Comparison of ENCODE assay signal across 18 cellular contexts in genomic region chr19:55382013-55382412, GRCh38. TPM values are rescaled to one million over a fixed set of nuclear protein-coding genes. Genes with fewer than 3 reads are reported as not detected.
A peak's percentile ranks its signal among the peaks of the same experiment; 100 is the strongest.
DNase-seq lines count a peak whose midpoint lies in the region; ATAC-seq, FAIRE-seq and TF ChIP-seq lines count a peak whose summit lies in the region.
"Had no signal": no experiment of that assay in that cellular context is flagged by ENCODE, and none has a peak within 500 bp of the region (broad histone marks: within the 10 kb centered on the region; RNA-seq: fewer than 3 reads in every experiment).

No MANE protein-coding gene starts in this region.

- intact Hi-C loops in K562 (cut with micrococcal nuclease), result no loop called here
- intact Hi-C loops in spleen (cut with DNase I; ENCODE audit: low total_unique reads), result no loop called here

- H3K4me1 Mint-ChIP-seq in activated T-cell treated with anti-CD3 and anti-CD28 coated beads, Interleukin-2, amount 50 U/mL, for 24 hours (ENCODE audit: low read depth), result peaks cover 28% of the 10 kb centered on the region
- peaks cover 15% of the 10 kb centered on the region for H3K4me1 Mint-ChIP-seq in progenitor cell of endocrine pancreas (ENCODE audit: low read depth)

- H3K9me3 Mint-ChIP-seq in activated T-cell treated with anti-CD3 and anti-CD28 coated beads, Interleukin-2, amount 50 U/mL, for 24 hours, result no peaks in the 10 kb centered on the region
- no peaks in the 10 kb centered on the region for H3K9me3 Mint-ChIP-seq in progenitor cell of endocrine pancreas (ENCODE audit: low read depth)

- H3K27ac Mint-ChIP-seq in activated T-cell treated with anti-CD3 and anti-CD28 coated beads, Interleukin-2, amount 50 U/mL, for 24 hours, result no peak overlapping the region
- H3K27ac Mint-ChIP-seq in progenitor cell of endocrine pancreas, result no peak overlapping the region

- in situ Hi-C loops in K562 (cut with MboI), result no loop called here

- DNase-seq in activated T-cell treated with anti-CD3 and anti-CD28 coated beads, Interleukin-2, amount 50 U/mL, for 24 hours, result no peak
- no peak for DNase-seq in activated T-cell treated with anti-CD3 and anti-CD28 coated beads, Interleukin-2, amount 50 U/mL, for 1 hour
- no peak for DNase-seq in K562 (ENCODE audit: extremely low read depth in 1 of 4, low spot score in 3 of 4)
- DNase-seq in progenitor cell of endocrine pancreas (ENCODE audit: low spot score, unreplicated experiment), result no peak
- no peak for DNase-seq in spleen
- DNase-seq in effector CD4-positive, alpha-beta T cell, result no peak
- no peak for DNase-seq in GM19239 (ENCODE audit: insufficient read length, low spot score)
- DNase-seq: activated CD4-positive, alpha-beta T cell treated with anti-CD3 and anti-CD28 coated beads, Interleukin-2, amount 50 U/mL, for 1 hour; dorsolateral prefrontal cortex; hippocampal formation; mucosa of descending colon; NCI-H1436 treated with DMSO at 0.1 percent for 48 hours had no signal

- H3K27me3 ChIP-seq in OCI-LY3 (ENCODE audit: low read depth, low read length) (no peaks in the 10 kb centered on the region), K562 (ENCODE audit: control insufficient read depth in 2 of 2, insufficient read depth in 2 of 2, low read length in 2 of 2) (no peaks in the 10 kb centered on the region), spleen (replicated peaks in 1 of 7) (peaks cover 0 to 11% (median 6%) of the 10 kb centered on the region in 7 donors)

- no peaks in the 10 kb centered on the region for H3K9me1 ChIP-seq in K562 (ENCODE audit: control insufficient read depth, insufficient read depth, low read length)

- TF ChIP-seq POLR2A in K562 (conservative IDR thresholded peaks at IDR 0.05), result no peak
- no peak for TF ChIP-seq POLR2A in spleen (IDR thresholded peaks at IDR 0.05)

- no peak for TF ChIP-seq CTCF in OCI-LY3 (IDR thresholded peaks at IDR 0.05; ENCODE audit: low read depth, low read length)
- TF ChIP-seq CTCF in K562 (IDR thresholded peaks at IDR 0.05 in 2 of 3, conservative IDR thresholded peaks at IDR 0.05 in 1 of 3; ENCODE audit: insufficient read depth in 2 of 3, low read depth in 1 of 3, low read length in 3 of 3), result no peak
- no peak for TF ChIP-seq CTCF in progenitor cell of endocrine pancreas (IDR thresholded peaks at IDR 0.05; ENCODE audit: unreplicated experiment)
- no peak for TF ChIP-seq CTCF in spleen (IDR thresholded peaks at IDR 0.05 in 8 of 11, conservative IDR thresholded peaks at IDR 0.05 in 3 of 11)

- no peaks in the 10 kb centered on the region for H3K27me3 Mint-ChIP-seq in activated T-cell treated with anti-CD3 and anti-CD28 coated beads, Interleukin-2, amount 50 U/mL, for 24 hours
- H3K27me3 Mint-ChIP-seq in progenitor cell of endocrine pancreas, result peaks cover 20% of the 10 kb centered on the region

- TF ChIP-seq EP300 in K562 (IDR thresholded peaks at IDR 0.05; ENCODE audit: low read length), result no peak

- POLR2A ChIA-PET in K562 (lab: Yijun Ruan, JAX), result interaction anchor here (12.9 kb wide), 1 partner anchor 23 kb away, joined by 195 read pairs; the partner anchor contains the start of gene UBE2S

- TF ChIP-seq RAD21 in K562 (CRISPR knock-in tag; conservative IDR thresholded peaks at IDR 0.05 in 1 of 2, IDR thresholded peaks at IDR 0.05 in 1 of 2), result no peak

- FAIRE-seq in K562 (lab: Jason Lieb, UNC), result no peak
- no peak for FAIRE-seq in GM19239 (lab: Jason Lieb, UNC)
- FAIRE-seq: D721Med had no signal

- H3K79me2 ChIP-seq in OCI-LY3 (ENCODE audit: low read length) (peaks cover 45% of the 10 kb centered on the region), K562 (ENCODE audit: control insufficient read depth, insufficient read depth, low read length) (peaks cover 44% of the 10 kb centered on the region)

- 89% methylated on average over 4 of the region's 5 CpGs for WGBS in K562 (ENCODE audit: insufficient coverage, low coverage, missing lambda C conversion rate)
- whole genome bisulfite sequencing in spleen, 5 donors, result 96 to 99% (median 98%) methylated on average over 5 of the region's 5 CpGs

- H3K4me1 ChIP-seq in OCI-LY3 (ENCODE audit: low read length) (peaks cover 23% of the 10 kb centered on the region), K562 (replicated peaks in 1 of 2; ENCODE audit: control insufficient read depth in 2 of 2, insufficient read depth in 2 of 2, low read length in 2 of 2) (peaks cover 18 to 45% of the 10 kb centered on the region in 2 experiments), spleen (peaks cover 18 to 34% (median 27%) of the 10 kb centered on the region in 6 donors)

- H3K9me3 ChIP-seq in OCI-LY3 (ENCODE audit: insufficient read depth, low read length) (no peaks in the 10 kb centered on the region), K562 (replicated peaks; ENCODE audit: control insufficient read depth, insufficient read depth, low read depth, low read length) (no peaks in the 10 kb centered on the region; the same call in 1 of the 2 replicates), spleen (no peaks in the 10 kb centered on the region)
- H3K9me3 ChIP-seq: mucosa of descending colon had no signal

- no peak overlapping the region for H3K4me3 ChIP-seq in OCI-LY3 (ENCODE audit: low read length)
- no peak overlapping the region for H3K4me3 ChIP-seq in K562
- H3K4me3 ChIP-seq in spleen, result no peak overlapping the region
- H3K4me3 ChIP-seq: mucosa of descending colon had no signal

- H2AFZ ChIP-seq in OCI-LY3 (ENCODE audit: low read depth, low read length) (no peak overlapping the region), K562 (ENCODE audit: low read depth, low read length) (no peak overlapping the region)
- H2AFZ ChIP-seq: parathyroid adenoma had no signal

- ATAC-seq in K562, result no peak
- ATAC-seq: mucosa of descending colon had no signal

- H3K9ac ChIP-seq in OCI-LY3 (ENCODE audit: low read length) (no peak overlapping the region), K562 (ENCODE audit: insufficient read depth in 1 of 2, low read depth in 2 of 2, low read length in 2 of 2) (no peak overlapping the region)
- H3K9ac ChIP-seq: parathyroid adenoma had no signal

- H3K4me3 Mint-ChIP-seq in activated T-cell treated with anti-CD3 and anti-CD28 coated beads, Interleukin-2, amount 50 U/mL, for 24 hours, result peak overlapping the region; percentile 89
- H3K4me3 Mint-ChIP-seq in progenitor cell of endocrine pancreas (ENCODE audit: low read depth), result peak overlapping the region; percentile 76

- H3K27ac ChIP-seq in OCI-LY3 (ENCODE audit: low read length), result no peak overlapping the region
- H3K27ac ChIP-seq in K562 (ENCODE audit: extremely low read depth, low read depth, low read length), result no peak overlapping the region
- no peak overlapping the region for H3K27ac ChIP-seq in spleen
- H3K27ac ChIP-seq: parathyroid adenoma had no signal

- CTCF ChIA-PET in K562 (lab: Yijun Ruan, JAX; ENCODE audit: low intra/inter-chr PET ratio), result no interaction called here

- no TSS peak for BruUV-seq in K562 (replicated peaks; lab: Mats Ljungman, UMichigan)

- H4K20me1 ChIP-seq in OCI-LY3 (ENCODE audit: insufficient read depth, low read length) (peaks cover 10% of the 10 kb centered on the region), K562 (replicated peaks; ENCODE audit: control insufficient read depth, insufficient read depth, low read length) (peaks cover 10% of the 10 kb centered on the region)

- H3K4me2 ChIP-seq in OCI-LY3 (ENCODE audit: low read length) (peak overlapping the region; percentile 95; the same call in 1 of the 2 replicates), K562 (ENCODE audit: insufficient read depth, low read length) (peak overlapping the region; percentile 16; the same call in 1 of the 2 replicates)

- H3K36me3 Mint-ChIP-seq in activated T-cell treated with anti-CD3 and anti-CD28 coated beads, Interleukin-2, amount 50 U/mL, for 24 hours (ENCODE audit: low read depth), result peaks cover 42% of the 10 kb centered on the region
- H3K36me3 Mint-ChIP-seq in progenitor cell of endocrine pancreas (ENCODE audit: insufficient read depth), result peaks cover 4% of the 10 kb centered on the region

- H3K36me3 ChIP-seq in OCI-LY3 (replicated peaks; ENCODE audit: low read depth, low read length) (peaks cover 23% of the 10 kb centered on the region), K562 (ENCODE audit: control insufficient read depth, insufficient read depth, low read length) (peaks cover 11% of the 10 kb centered on the region), spleen (peaks cover 0 to 5% (median 2%) of the 10 kb centered on the region in 6 donors)

RNA-seq across cellular contexts. Expression of gene TMEM238, which starts 2.1 kb away (rescaled TPM):
- total RNA-seq in K562 (2011; cell fraction: chromatin; rRNA removed; ENCODE audit: low replicate concordance), result not detected in 2 replicates
- 0.53 and 1.5 TPM in 2 replicates for total RNA-seq in K562 (2011; cell fraction: nucleolus; rRNA removed)
- total RNA-seq in K562 (2011; cell fraction: nucleoplasm; rRNA removed), result not detected in 2 replicates
- total RNA-seq in K562 (2014; rRNA removed), result 3.6 and 3.7 TPM in 2 replicates
- 0.18 TPM in 1 of 2 replicates, not detected in the other for total RNA-seq in K562 (2014; rRNA removed; fragmentation: Illumina TruSeq; extraction: Trizol)
- 0.18 and 0.38 TPM in 2 replicates for total RNA-seq in K562 (2015; rRNA removed; fragmentation: Illumina TruSeq; extraction: Trizol)
- total RNA-seq in K562 (2021), result 4.3 and 5.1 TPM in 2 replicates
- 0.18 TPM in 1 of 2 replicates, not detected in the other for polyA plus RNA-seq in K562 (2011; rRNA removed)
- 0.21 and 3.5 TPM in 2 replicates for polyA plus RNA-seq in K562 (2011; cell fraction: cytosol; rRNA removed)
- polyA plus RNA-seq in K562 (2011; cell fraction: nucleus; rRNA removed), result 0.67 TPM in 1 of 2 replicates, not detected in the other
- 1.4 and 1.7 TPM in 2 replicates for polyA plus RNA-seq in K562 (2012)
- not detected in 2 replicates for polyA plus RNA-seq in K562 (2014; fragmentation: Illumina TruSeq; extraction: Trizol)
- polyA plus RNA-seq in K562 (2014; fragmentation: Nextera tagmentation; extraction: Ambion mirVana), result not detected
- polyA plus RNA-seq in K562 (2014; rRNA removed), result 1.3 and 2.1 TPM in 2 replicates
- polyA minus RNA-seq in K562 (2011; rRNA and poly(A)+ RNA removed), result not detected in 2 replicates
- polyA minus RNA-seq in K562 (2011; cell fraction: cytosol; rRNA and poly(A)+ RNA removed), result not detected in 2 replicates
- 0.40 and 0.89 TPM in 2 replicates for polyA minus RNA-seq in K562 (2011; cell fraction: nucleus; rRNA and poly(A)+ RNA removed)
- 5.0 and 5.6 TPM in 2 replicates for total RNA-seq in progenitor cell of endocrine pancreas
- 1 to 10 TPM; 3.7 to 8.8 (median 5.0) TPM for total RNA-seq in spleen
- under 1 TPM in 2 of 3 donors, not detected in 1; 0.17 to 0.32 TPM for polyA plus RNA-seq in spleen
- total RNA-seq: LHCN-M2 had no signal
- polyA plus RNA-seq: fibroblast of lung had no signal

RNA-seq across cellular contexts. Expression of gene RPL28, which starts 3.7 kb away (rescaled TPM):
- total RNA-seq in K562 (2011; cell fraction: chromatin; rRNA removed; ENCODE audit: low replicate concordance), result 78.5 and 202 TPM in 2 replicates
- total RNA-seq in K562 (2011; cell fraction: nucleolus; rRNA removed), result 202 and 211 TPM in 2 replicates
- total RNA-seq in K562 (2011; cell fraction: nucleoplasm; rRNA removed), result 221 and 509 TPM in 2 replicates
- total RNA-seq in K562 (2014; rRNA removed) (888 and 1,279 TPM in 2 replicates), K562 (2014; rRNA removed; fragmentation: Illumina TruSeq; extraction: Trizol) (387 and 446 TPM in 2 replicates), K562 (2015; rRNA removed; fragmentation: Illumina TruSeq; extraction: Trizol) (1,141 and 1,299 TPM in 2 replicates), K562 (2021) (2,979 and 3,106 TPM in 2 replicates), progenitor cell of endocrine pancreas (1,450 and 1,547 TPM in 2 replicates), spleen (1,000 to 10,000 TPM in 5 of 7 donors, 100 to 1,000 TPM in 2; 581 to 2,029 (median 1,447) TPM)
- polyA plus RNA-seq in K562 (2011; rRNA removed) (124 and 523 TPM in 2 replicates), K562 (2014; fragmentation: Illumina TruSeq; extraction: Trizol) (1,998 and 2,071 TPM in 2 replicates), K562 (2014; fragmentation: Nextera tagmentation; extraction: Ambion mirVana) (100 to 1,000 TPM; 257 to 287 TPM), K562 (2014; rRNA removed) (622 and 687 TPM in 2 replicates), spleen (1,000 to 10,000 TPM; 3,566 to 4,833 (median 4,082) TPM)
- 1,570 and 2,080 TPM in 2 replicates for polyA plus RNA-seq in K562 (2011; cell fraction: cytosol; rRNA removed)
- 332 and 368 TPM in 2 replicates for polyA plus RNA-seq in K562 (2011; cell fraction: nucleus; rRNA removed)
- 3,306 and 3,436 TPM in 2 replicates for polyA plus RNA-seq in K562 (2012)
- 188 and 199 TPM in 2 replicates for polyA minus RNA-seq in K562 (2011; rRNA and poly(A)+ RNA removed)
- 1,426 and 2,754 TPM in 2 replicates for polyA minus RNA-seq in K562 (2011; cell fraction: cytosol; rRNA and poly(A)+ RNA removed)
- 135 and 241 TPM in 2 replicates for polyA minus RNA-seq in K562 (2011; cell fraction: nucleus; rRNA and poly(A)+ RNA removed)

RNA-seq across cellular contexts. Expression of gene TMEM190, which starts 5.4 kb away (rescaled TPM):
- total RNA-seq in K562 (2011; cell fraction: chromatin; rRNA removed; ENCODE audit: low replicate concordance), result not detected in 2 replicates
- not detected in 2 replicates for total RNA-seq in K562 (2011; cell fraction: nucleolus; rRNA removed)
- not detected in 2 replicates for total RNA-seq in K562 (2011; cell fraction: nucleoplasm; rRNA removed)
- total RNA-seq in K562 (2014; rRNA removed) (not detected in 2 replicates), K562 (2014; rRNA removed; fragmentation: Illumina TruSeq; extraction: Trizol) (not detected in 2 replicates), K562 (2015; rRNA removed; fragmentation: Illumina TruSeq; extraction: Trizol) (not detected in 2 replicates), K562 (2021) (not detected in 2 replicates), progenitor cell of endocrine pancreas (2.3 and 4.3 TPM in 2 replicates), spleen (not detected)
- polyA plus RNA-seq in K562 (2011; rRNA removed) (not detected in 2 replicates), K562 (2014; fragmentation: Illumina TruSeq; extraction: Trizol) (not detected in 2 replicates), K562 (2014; fragmentation: Nextera tagmentation; extraction: Ambion mirVana) (not detected), K562 (2014; rRNA removed) (not detected in 2 replicates), spleen (under 1 TPM in 1 of 3 donors, not detected in 2; 0.20 TPM)
- polyA plus RNA-seq in K562 (2011; cell fraction: cytosol; rRNA removed), result not detected in 2 replicates
- polyA plus RNA-seq in K562 (2011; cell fraction: nucleus; rRNA removed), result 0.37 TPM in 1 of 2 replicates, not detected in the other
- not detected in 2 replicates for polyA plus RNA-seq in K562 (2012)
- not detected in 2 replicates for polyA minus RNA-seq in K562 (2011; rRNA and poly(A)+ RNA removed)
- polyA minus RNA-seq in K562 (2011; cell fraction: cytosol; rRNA and poly(A)+ RNA removed), result not detected in 2 replicates
- polyA minus RNA-seq in K562 (2011; cell fraction: nucleus; rRNA and poly(A)+ RNA removed), result not detected in 2 replicates
- total RNA-seq: dorsolateral prefrontal cortex, fibroblast of lung, LHCN-M2, mucosa of descending colon, ureter had no signal

RNA-seq across cellular contexts. Expression of gene IL11, which starts 11.8 kb away (rescaled TPM):
- 0.28 and 0.97 TPM in 2 replicates for total RNA-seq in K562 (2011; cell fraction: chromatin; rRNA removed; ENCODE audit: low replicate concordance)
- 1.0 TPM in 1 of 2 replicates, not detected in the other for total RNA-seq in K562 (2011; cell fraction: nucleolus; rRNA removed)
- 0.53 and 0.81 TPM in 2 replicates for total RNA-seq in K562 (2011; cell fraction: nucleoplasm; rRNA removed)
- total RNA-seq in K562 (2014; rRNA removed) (not detected in 2 replicates), K562 (2014; rRNA removed; fragmentation: Illumina TruSeq; extraction: Trizol) (not detected in 2 replicates), K562 (2015; rRNA removed; fragmentation: Illumina TruSeq; extraction: Trizol) (not detected in 2 replicates), K562 (2021) (not detected in 2 replicates), progenitor cell of endocrine pancreas (2.2 and 2.8 TPM in 2 replicates), spleen (under 1 TPM in 1 of 7 donors, not detected in 6; 0.23 TPM)
- polyA plus RNA-seq in K562 (2011; rRNA removed) (0.19 and 0.42 TPM in 2 replicates), K562 (2014; fragmentation: Illumina TruSeq; extraction: Trizol) (0.06 TPM in 1 of 2 replicates, not detected in the other), K562 (2014; fragmentation: Nextera tagmentation; extraction: Ambion mirVana) (not detected), K562 (2014; rRNA removed) (0.04 TPM in 1 of 2 replicates, not detected in the other), spleen (under 1 TPM in 2 of 3 donors, not detected in 1; 0.04 to 0.06 TPM)
- 0.12 and 1.5 TPM in 2 replicates for polyA plus RNA-seq in K562 (2011; cell fraction: cytosol; rRNA removed)
- polyA plus RNA-seq in K562 (2011; cell fraction: nucleus; rRNA removed), result 1.2 and 3.6 TPM in 2 replicates
- 0.10 and 0.19 TPM in 2 replicates for polyA plus RNA-seq in K562 (2012)
- polyA minus RNA-seq in K562 (2011; rRNA and poly(A)+ RNA removed), result 0.11 TPM in 1 of 2 replicates, not detected in the other
- 0.86 TPM in 1 of 2 replicates, not detected in the other for polyA minus RNA-seq in K562 (2011; cell fraction: cytosol; rRNA and poly(A)+ RNA removed)
- polyA minus RNA-seq in K562 (2011; cell fraction: nucleus; rRNA and poly(A)+ RNA removed), result 0.40 TPM in 1 of 2 replicates, not detected in the other
- total RNA-seq: ureter had no signal

RNA-seq across cellular contexts. Expression of gene GARIN5B, which starts 19.0 kb away (rescaled TPM):
- not detected in 2 replicates for total RNA-seq in K562 (2011; cell fraction: chromatin; rRNA removed; ENCODE audit: low replicate concordance)
- total RNA-seq in K562 (2011; cell fraction: nucleolus; rRNA removed), result not detected in 2 replicates
- not detected in 2 replicates for total RNA-seq in K562 (2011; cell fraction: nucleoplasm; rRNA removed)
- total RNA-seq in K562 (2014; rRNA removed) (not detected in 2 replicates), K562 (2014; rRNA removed; fragmentation: Illumina TruSeq; extraction: Trizol) (not detected in 2 replicates), K562 (2015; rRNA removed; fragmentation: Illumina TruSeq; extraction: Trizol) (not detected in 2 replicates), K562 (2021) (not detected in 2 replicates), progenitor cell of endocrine pancreas (0.09 TPM in 1 of 2 replicates, not detected in the other), spleen (not detected)
- polyA plus RNA-seq in K562 (2011; rRNA removed) (not detected in 2 replicates), K562 (2014; fragmentation: Illumina TruSeq; extraction: Trizol) (not detected in 2 replicates), K562 (2014; fragmentation: Nextera tagmentation; extraction: Ambion mirVana) (not detected), K562 (2014; rRNA removed) (not detected in 2 replicates), spleen (not detected)
- polyA plus RNA-seq in K562 (2011; cell fraction: cytosol; rRNA removed), result not detected in 2 replicates
- 0.04 TPM in 1 of 2 replicates, not detected in the other for polyA plus RNA-seq in K562 (2011; cell fraction: nucleus; rRNA removed)
- not detected in 2 replicates for polyA plus RNA-seq in K562 (2012)
- not detected in 2 replicates for polyA minus RNA-seq in K562 (2011; rRNA and poly(A)+ RNA removed)
- polyA minus RNA-seq in K562 (2011; cell fraction: cytosol; rRNA and poly(A)+ RNA removed), result not detected in 2 replicates
- polyA minus RNA-seq in K562 (2011; cell fraction: nucleus; rRNA and poly(A)+ RNA removed), result not detected in 2 replicates
- total RNA-seq: fibroblast of lung, LHCN-M2, mucosa of descending colon, ureter had no signal
- polyA plus RNA-seq: fibroblast of lung had no signal
